Comparison of ENCODE assay signal across 7 cellular contexts in the genomic region with DNA sequence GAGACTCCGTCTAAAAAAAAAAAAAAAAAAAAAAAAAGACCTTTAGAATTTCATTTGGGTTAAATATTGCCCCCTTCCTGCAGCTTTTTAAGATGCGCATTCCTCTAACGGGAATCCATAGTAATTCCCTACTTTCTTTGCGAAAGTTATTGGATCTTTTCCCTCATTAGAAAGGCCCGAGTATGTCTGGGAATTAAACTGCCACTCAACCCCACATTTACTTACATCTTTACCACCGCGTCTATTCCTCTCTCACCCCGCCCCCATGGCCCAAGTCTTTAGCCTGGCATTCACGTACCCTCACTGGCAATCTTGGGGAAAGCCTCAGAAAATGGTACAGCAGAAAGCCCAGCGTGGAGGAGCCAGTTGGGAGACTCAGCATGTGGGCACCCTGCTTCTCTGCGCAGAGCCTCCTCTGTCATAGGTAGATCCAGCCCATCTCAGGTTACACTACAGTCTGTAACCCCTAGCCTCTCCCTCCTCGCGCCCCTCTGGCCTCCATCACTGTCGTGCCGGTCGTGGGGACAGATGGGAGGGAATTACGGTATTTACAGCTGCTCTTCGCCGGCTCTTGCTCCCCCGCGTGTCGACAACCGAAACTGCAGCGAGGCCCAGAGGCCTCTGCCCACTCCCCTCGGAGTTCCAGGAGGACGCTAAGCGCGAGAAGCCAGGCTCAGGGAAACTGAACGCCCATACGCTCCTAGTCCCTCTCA. TPM values are rescaled to one million over a fixed set of nuclear protein-coding genes. Genes with fewer than 3 reads are reported as not detected.
DNase-seq lines count a peak whose midpoint lies in the region; ATAC-seq and TF ChIP-seq lines count a peak whose summit lies in the region.

No MANE protein-coding gene starts in this region.

- peak overlapping the region; percentile 81 for H4K91ac ChIP-seq in mesenchymal stem cell (ENCODE audit: low read length)

- peak overlapping the region; percentile 93 for H3K27ac Mint-ChIP-seq in endodermal cell

- H2BK12ac ChIP-seq in mesenchymal stem cell (ENCODE audit: low read length in 2 of 2), result peak overlapping the region; percentile 33 to 85

- DNase-seq in NCI-H460 (ENCODE audit: extremely low read depth, low read depth), result peak; percentile 55
- peak; percentile 59 for DNase-seq in activated CD8-positive, alpha-beta memory T cell treated with anti-CD3 and anti-CD28 coated beads, Interleukin-2, amount 50 U/mL, for 24 hours (ENCODE audit: extremely low read depth)
- peak; percentile 98 for DNase-seq in endodermal cell
- peak; percentile 79 for DNase-seq in mesenchymal stem cell
- DNase-seq in stimulated activated CD8-positive, alpha-beta memory T cell treated with anti-CD3 and anti-CD28 coated beads, Interleukin-12 subunit alpha, Interleukin-12 subunit beta, amount 100 ng/mL, for 1 hour (ENCODE audit: low read depth), result peak; percentile 61
- no peak for DNase-seq in NCI-H748 treated with DMSO at 0.1 percent for 48 hours (lab: John Stamatoyannopoulos, UW)

- H2BK5ac ChIP-seq in mesenchymal stem cell (ENCODE audit: low read depth, low read length, poor library complexity, severe bottlenecking), result no peak overlapping the region

- 24 to 34% methylated on average over 14 to 30 of the region's 30 CpGs for WGBS in endodermal cell (ENCODE audit: insufficient coverage in 1 of 2, insufficient read length in 1 of 2), 2 experiments
- WGBS in mesenchymal stem cell, result 14% methylated on average over 29 of the region's 30 CpGs

- H3K4me1 ChIP-seq in endodermal cell (ENCODE audit: control insufficient read depth, insufficient read depth, low read length), result no peaks in the 10 kb centered on the region
- peaks cover 3% of the 10 kb centered on the region for H3K4me1 ChIP-seq in mesenchymal stem cell (ENCODE audit: control insufficient read depth, insufficient read depth, low read depth, low read length)

- H3K36me3 Mint-ChIP-seq in endodermal cell (ENCODE audit: low read depth), result peaks cover 6% of the 10 kb centered on the region

- H2AK5ac ChIP-seq in mesenchymal stem cell (ENCODE audit: low read length, severe bottlenecking), result no peak overlapping the region

- no peaks in the 10 kb centered on the region for H3K79me1 ChIP-seq in mesenchymal stem cell (replicated peaks; ENCODE audit: low read length, poor library complexity, severe bottlenecking)

- H3K27me3 ChIP-seq in endodermal cell (ENCODE audit: control insufficient read depth, insufficient read depth, low read length, poor library complexity, severe bottlenecking) (no peaks in the 10 kb centered on the region), mesenchymal stem cell (ENCODE audit: control insufficient read depth in 1 of 2, insufficient read depth in 1 of 2, low read length in 2 of 2) (no peaks in the 10 kb centered on the region)

- peaks cover 26% of the 10 kb centered on the region for H3K27me3 Mint-ChIP-seq in endodermal cell (ENCODE audit: insufficient read depth)

- H3K4me3 Mint-ChIP-seq in endodermal cell, result peak overlapping the region; percentile 57

- peak overlapping the region; percentile 12 for H2BK15ac ChIP-seq in mesenchymal stem cell (ENCODE audit: low read depth, poor library complexity, severe bottlenecking)

- peak overlapping the region; percentile 62 to 75 for H3K18ac ChIP-seq in mesenchymal stem cell (ENCODE audit: low read depth in 1 of 2, low read length in 2 of 2)

- H3K4me1 Mint-ChIP-seq in endodermal cell, result peaks cover 10% of the 10 kb centered on the region

- peak overlapping the region; percentile 97 for H4K8ac ChIP-seq in mesenchymal stem cell (ENCODE audit: low read length)

- H3K9ac ChIP-seq in endodermal cell (ENCODE audit: extremely low read depth, low read length, poor library complexity, severe bottlenecking), result no peak overlapping the region
- H3K9ac ChIP-seq in mesenchymal stem cell (ENCODE audit: low read length), result peak overlapping the region; percentile 73

- H3K9me3 Mint-ChIP-seq in endodermal cell, result peaks cover 31% of the 10 kb centered on the region

- TF ChIP-seq CTCF in endodermal cell (conservative IDR thresholded peaks at IDR 0.05), result peak; percentile 86

- no peak overlapping the region for H2BK120ac ChIP-seq in mesenchymal stem cell (ENCODE audit: low read depth, low read length)

- peak overlapping the region; percentile 30 for H2AFZ ChIP-seq in mesenchymal stem cell (ENCODE audit: low read depth, low read length)

- H3K27ac ChIP-seq in endodermal cell (ENCODE audit: low read depth, low read length), result no peak overlapping the region
- H3K27ac ChIP-seq in mesenchymal stem cell (ENCODE audit: low read length, poor library complexity, severe bottlenecking), result peak overlapping the region; percentile 18

- no peaks in the 10 kb centered on the region for H3K36me3 ChIP-seq in endodermal cell (ENCODE audit: control insufficient read depth, insufficient read depth, low read length)
- no peaks in the 10 kb centered on the region for H3K36me3 ChIP-seq in mesenchymal stem cell (ENCODE audit: control insufficient read depth in 1 of 2, insufficient read depth in 2 of 2, low read depth in 1 of 2, low read length in 2 of 2)

- ATAC-seq in GM19035 (IDR thresholded peaks at IDR 0.05; ENCODE audit: unreplicated experiment), result peak; percentile 58

- H3K4me2 ChIP-seq in mesenchymal stem cell (ENCODE audit: low read length, poor library complexity, severe bottlenecking), result peak overlapping the region; percentile 59

- peaks cover 29% of the 10 kb centered on the region for H3K9me3 ChIP-seq in endodermal cell (ENCODE audit: control insufficient read depth, low read length)
- peaks cover 14% of the 10 kb centered on the region for H3K9me3 ChIP-seq in mesenchymal stem cell (ENCODE audit: control insufficient read depth, low read length)

- no peak overlapping the region for H3K23ac ChIP-seq in mesenchymal stem cell (ENCODE audit: low read length in 2 of 2)

- H3K4ac ChIP-seq in mesenchymal stem cell (ENCODE audit: low read depth in 1 of 2, low read length in 2 of 2), result peak overlapping the region in 1 of 2 experiments; percentile 79

- H3K4me3 ChIP-seq in endodermal cell (ENCODE audit: low read length) (no peak overlapping the region), mesenchymal stem cell (ENCODE audit: insufficient read depth in 1 of 2, low read depth in 1 of 2, low read length in 2 of 2) (peak overlapping the region; percentile 40 to 69)

- H3K14ac ChIP-seq in mesenchymal stem cell (ENCODE audit: low read length in 2 of 2), result no peak overlapping the region

RNA-seq across cellular contexts. Expression of a gene that starts 6.4 kb away (rescaled TPM):
- 1.6 and 1.7 TPM in 2 replicates for total RNA-seq in NCI-H460 (2014; rRNA removed; shearing (Covaris generic))
- polyA plus RNA-seq in NCI-H460 (2014; cell fraction: nucleus; rRNA removed), result 1.9 and 8.0 TPM in 2 replicates
- 10 to 100 TPM; 22.5 to 30.0 TPM for total RNA-seq in endodermal cell
- polyA plus RNA-seq in endodermal cell (2013, experiment 1 of 2), result 6.2 TPM
- 8.7 TPM for polyA plus RNA-seq in endodermal cell (2013, experiment 2 of 2)
- polyA plus RNA-seq in mesenchymal stem cell (2013, experiment 1 of 2), result 2.1 TPM
- polyA plus RNA-seq in mesenchymal stem cell (2013, experiment 2 of 2), result 2.1 TPM
